ENCODE assay signal across 1 cellular context in genomic region chr3:140941434-140942220, GRCh38.
TF ChIP-seq lines count a peak whose summit lies in the region.

Gene SLC25A36, plus strand, starts transcription at chr3:140941836. Its CDS starts 219 bp downstream, at chr3:140942055.

TF ChIP-seq in HepG2, 621 proteins besides CTCF, POLR2A, EP300 and RAD21 (continued from another document and continues in another):
- TF ChIP-seq CSRNP2 (CRISPR knock-in tag; conservative IDR thresholded peaks at IDR 0.05; ENCODE audit: low read depth) = peak; percentile 88; the same call in 1 of the 2 replicates
- TF ChIP-seq PAF1 (CRISPR knock-in tag; IDR thresholded peaks at IDR 0.05) = no peak
- TF ChIP-seq YEATS2 (CRISPR knock-in tag; IDR thresholded peaks at IDR 0.05; ENCODE audit: borderline replicate concordance) = peak; percentile 83
- TF ChIP-seq ZFP37 (CRISPR knock-in tag; IDR thresholded peaks at IDR 0.05; ENCODE audit: borderline replicate concordance) = peak; percentile 93; the same call in 1 of the 2 replicates
- peak; percentile 86 for TF ChIP-seq ZNF614 (CRISPR knock-in tag; IDR thresholded peaks at IDR 0.05; ENCODE audit: borderline replicate concordance)
- TF ChIP-seq DNMT3B (CRISPR knock-in tag; conservative IDR thresholded peaks at IDR 0.05) = peak; percentile 66; the same call in 1 of the 2 replicates
- no peak for TF ChIP-seq CENPX (CRISPR knock-in tag; IDR thresholded peaks at IDR 0.05)
- no peak for TF ChIP-seq PHB2 (IDR thresholded peaks at IDR 0.05; ENCODE audit: partially characterized antibody)
- peak; percentile 97 for TF ChIP-seq ZMAT3 (CRISPR knock-in tag; conservative IDR thresholded peaks at IDR 0.05)
- no peak for TF ChIP-seq NR3C1 (CRISPR knock-in tag; IDR thresholded peaks at IDR 0.05)
- peak; percentile 74; the same call in 1 of the 2 replicates for TF ChIP-seq TGIF2 (CRISPR knock-in tag; IDR thresholded peaks at IDR 0.05)
- TF ChIP-seq NCOA2 (CRISPR knock-in tag; IDR thresholded peaks at IDR 0.05) = peak; percentile 76
- peak; percentile 95 for TF ChIP-seq ERF (CRISPR knock-in tag; IDR thresholded peaks at IDR 0.05)
- TF ChIP-seq NR2F2 (IDR thresholded peaks at IDR 0.05; ENCODE audit: borderline replicate concordance, low read depth) = peak; percentile 71; the same call in 1 of the 2 replicates
- peak; percentile 90; the same call in 1 of the 2 replicates for TF ChIP-seq HINFP (CRISPR knock-in tag; IDR thresholded peaks at IDR 0.05; ENCODE audit: low read depth)
- TF ChIP-seq ZNF564 (CRISPR knock-in tag; IDR thresholded peaks at IDR 0.05) = 0 out of 2 replicates have a peak, but pooled peaks have one; percentile 68
- no peak for TF ChIP-seq ZNF34 (CRISPR knock-in tag; IDR thresholded peaks at IDR 0.05; ENCODE audit: borderline replicate concordance)
- peak; percentile 55 for TF ChIP-seq ZMYM3 (CRISPR knock-in tag; IDR thresholded peaks at IDR 0.05)
- TF ChIP-seq ATF4 (CRISPR knock-in tag; IDR thresholded peaks at IDR 0.05) = peak in 1 of 2 experiments; percentile 79; a peak in 1 of 4 replicates
- TF ChIP-seq ZNF441 (CRISPR knock-in tag; IDR thresholded peaks at IDR 0.05; ENCODE audit: borderline replicate concordance) = peak; percentile 85; the same call in 1 of the 2 replicates
- TF ChIP-seq STAT5B (CRISPR knock-in tag; IDR thresholded peaks at IDR 0.05) = no peak; the same call in 1 of the 2 replicates
- TF ChIP-seq ZBTB44 (CRISPR knock-in tag; IDR thresholded peaks at IDR 0.05) = no peak; the same call in 1 of the 2 replicates
- TF ChIP-seq IRX3 (CRISPR knock-in tag; IDR thresholded peaks at IDR 0.05; ENCODE audit: borderline replicate concordance, low read depth) = 0 out of 2 replicates have a peak, but pooled peaks have one; percentile 41
- peak; percentile 91 for TF ChIP-seq RFX5 (IDR thresholded peaks at IDR 0.05; ENCODE audit: low read depth, low read length)
- 0 out of 2 replicates have a peak, but pooled peaks have one; percentile 32 for TF ChIP-seq ZNF335 (CRISPR knock-in tag; IDR thresholded peaks at IDR 0.05)
- TF ChIP-seq THAP7 (CRISPR knock-in tag; IDR thresholded peaks at IDR 0.05) = peak; percentile 97
- TF ChIP-seq ARNT (IDR thresholded peaks at IDR 0.05) = no peak
- peak; percentile 98 for TF ChIP-seq TBX2 (CRISPR knock-in tag; IDR thresholded peaks at IDR 0.05; ENCODE audit: borderline replicate concordance)
- TF ChIP-seq ZNF839 (CRISPR knock-in tag; IDR thresholded peaks at IDR 0.05; ENCODE audit: borderline replicate concordance) = 0 out of 2 replicates have a peak, but pooled peaks have one; percentile 80
- TF ChIP-seq SIX4 (CRISPR knock-in tag; IDR thresholded peaks at IDR 0.05) = peak; percentile 59; the same call in 1 of the 2 replicates
- 0 out of 2 replicates have a peak, but pooled peaks have one; percentile 18 for TF ChIP-seq HNRNPUL1 (IDR thresholded peaks at IDR 0.05; ENCODE audit: low read depth, low read length)
- no peak for TF ChIP-seq PBX2 (CRISPR knock-in tag; IDR thresholded peaks at IDR 0.05)
- peak; percentile 69; the same call in 1 of the 2 replicates for TF ChIP-seq EEA1 (CRISPR knock-in tag; IDR thresholded peaks at IDR 0.05; ENCODE audit: borderline replicate concordance)
- peak; percentile 84 for TF ChIP-seq PITX1 (CRISPR knock-in tag; IDR thresholded peaks at IDR 0.05)
- TF ChIP-seq ZSCAN25 (CRISPR knock-in tag; IDR thresholded peaks at IDR 0.05) = peak; percentile 81; the same call in 1 of the 2 replicates
- peak; percentile 91 for TF ChIP-seq HOXA9 (CRISPR knock-in tag; IDR thresholded peaks at IDR 0.05; ENCODE audit: borderline replicate concordance)
- peak; percentile 53; the same call in 1 of the 2 replicates for TF ChIP-seq AKNA (CRISPR knock-in tag; IDR thresholded peaks at IDR 0.05; ENCODE audit: borderline replicate concordance)
- TF ChIP-seq ZBTB37 (CRISPR knock-in tag; IDR thresholded peaks at IDR 0.05) = no peak
- peak; percentile 81 for TF ChIP-seq ASH2L (IDR thresholded peaks at IDR 0.05; ENCODE audit: insufficient read length, low read depth, low read length)
- peak; percentile 67 for TF ChIP-seq YY1 (IDR thresholded peaks at IDR 0.05; ENCODE audit: insufficient read depth, insufficient replicate concordance, low read depth, low read length)
- peak; percentile 79 for TF ChIP-seq ZNF264 (CRISPR knock-in tag; IDR thresholded peaks at IDR 0.05)
- peak; percentile 65 for TF ChIP-seq STAT6 (CRISPR knock-in tag; IDR thresholded peaks at IDR 0.05; ENCODE audit: borderline replicate concordance)
- TF ChIP-seq ZNF207 (IDR thresholded peaks at IDR 0.05; ENCODE audit: borderline replicate concordance) = no peak
- TF ChIP-seq ZNF33A (CRISPR knock-in tag; IDR thresholded peaks at IDR 0.05; ENCODE audit: borderline replicate concordance) = no peak
